Comparison of ENCODE assay signal across 33 cellular contexts in genomic region chr18:78115896-78116561, GRCh38.
"Had no signal": no experiment of that assay in that cellular context is flagged by ENCODE, and none has a peak within 500 bp of the region (broad histone marks: within the 10 kb centered on the region; RNA-seq: fewer than 3 reads in every experiment).

No MANE protein-coding gene starts in this region.

- H3K36me3 ChIP-seq: adrenal gland, brain microvascular endothelial cell, breast epithelium had no signal

- FAIRE-seq: astrocyte, TTC549 had no signal

- ATAC-seq: activated CD8-positive, alpha-beta T cell treated with anti-CD3 and anti-CD28 coated beads for 36 hours; activated naive CD4-positive, alpha-beta T cell treated with anti-CD3 and anti-CD28 coated beads, Interleukin-2, amount 50 U/mL, for 72 hours; activated T-cell treated with anti-CD3 and anti-CD28 coated beads, Interleukin-2, amount 50 U/mL, for 4 hours; activated T-cell treated with anti-CD3 and anti-CD28 coated beads, Interleukin-2, amount 50 U/mL, for 72 hours; activated T-helper 17 cell treated with anti-CD3 and anti-CD28 coated beads, Interleukin-2, amount 50 U/mL, for 72 hours; body of pancreas had no signal

- H3K4me3 ChIP-seq: adrenal gland, body of pancreas, breast epithelium had no signal

- H3K27me3 ChIP-seq: adrenal gland, body of pancreas, brain microvascular endothelial cell, breast epithelium had no signal

- DNase-seq: activated B cell treated with CpG ODN at 0.5 μM for 24 hours; activated CD4-positive, alpha-beta memory T cell treated with anti-CD3 and anti-CD28 coated beads for 36 hours; activated CD4-positive, alpha-beta T cell treated with anti-CD3 and anti-CD28 coated beads for 4 hours; activated CD4-positive, alpha-beta T cell treated with anti-CD3 and anti-CD28 coated beads, Interleukin-2, amount 10 ng/mL, durations not matched to agents 24 days and 14 days; activated CD4-positive, alpha-beta T cell treated with anti-CD3 and anti-CD28 coated beads, Interleukin-2, amount 50 U/mL, for 1 hour; activated CD4-positive, alpha-beta T cell treated with anti-CD3 and anti-CD28 coated beads, Interleukin-2, amount 50 U/mL, for 4 hours; activated CD4-positive, CD25-positive, alpha-beta regulatory T cell treated with anti-CD3 and anti-CD28 coated beads, Interleukin-2, amount 50 U/mL, for 72 hours; activated CD8-positive, alpha-beta memory T cell treated with anti-CD3 and anti-CD28 coated beads, Interleukin-2, amount 50 U/mL, for 4 hours; activated CD8-positive, alpha-beta T cell treated with anti-CD3 and anti-CD28 coated beads for 36 hours; activated effector memory CD4-positive, alpha-beta T cell treated with anti-CD3 and anti-CD28 coated beads, Interleukin-2, amount 50 U/mL, for 16 hours; activated gamma-delta T cell treated with Interleukin-2 at 50 U/mL for 16 hours; activated naive CD4-positive, alpha-beta T cell; activated naive CD4-positive, alpha-beta T cell treated with anti-CD3 and anti-CD28 coated beads for 36 hours; activated naive CD4-positive, alpha-beta T cell treated with anti-CD3 and anti-CD28 coated beads, Interleukin-2, amount 50 U/mL, for 16 hours; activated naive CD8-positive, alpha-beta T cell treated with anti-CD3 and anti-CD28 coated beads for 36 hours; activated T-cell treated with anti-CD3 and anti-CD28 coated beads for 4 hours; activated T-cell treated with anti-CD3 and anti-CD28 coated beads, Interleukin-2, amount 50 U/mL, for 1 hour; activated T-cell treated with anti-CD3 and anti-CD28 coated beads, Interleukin-2, amount 50 U/mL, for 4 hours; activated T-cell treated with anti-CD3 and anti-CD28 coated beads, Interleukin-2, amount 50 U/mL, for 72 hours; adrenal gland; amniotic stem cell; aorta; body of pancreas; brain microvascular endothelial cell; central memory CD4-positive, alpha-beta T cell; T-helper 2 cell; T-helper 9 cell had no signal

- H3K27ac ChIP-seq: adrenal gland, body of pancreas, brain microvascular endothelial cell, breast epithelium, VCaP had no signal

- H3K4me1 ChIP-seq: adrenal gland, body of pancreas, breast epithelium had no signal

- H3K9me3 ChIP-seq: adrenal gland, body of pancreas had no signal
